Comparison of ENCODE assay signal across 21 cellular contexts in the genomic region with DNA sequence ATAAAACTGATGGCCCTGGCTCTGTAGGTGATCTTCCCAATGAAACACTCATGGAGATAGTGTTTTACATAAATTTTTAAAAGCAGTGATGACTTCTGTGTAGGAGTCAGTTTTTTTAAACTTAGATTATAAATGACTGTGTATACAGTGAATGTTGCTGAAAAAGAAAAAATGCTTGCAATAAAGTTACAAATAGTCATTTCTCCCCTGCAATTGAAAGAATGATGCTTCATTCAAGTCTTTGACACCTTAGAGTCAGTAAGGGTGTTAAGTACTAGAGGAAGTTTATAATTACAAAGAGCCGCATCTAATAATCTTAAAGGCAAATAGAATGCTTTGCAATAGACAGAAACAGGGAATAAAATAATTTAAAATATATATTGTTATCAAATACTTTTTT. TPM values are rescaled to one million over a fixed set of nuclear protein-coding genes. Genes with fewer than 3 reads are reported as not detected.
DNase-seq lines count a peak whose midpoint lies in the region; ATAC-seq and TF ChIP-seq lines count a peak whose summit lies in the region.
"Had no signal": no experiment of that assay in that cellular context is flagged by ENCODE, and none has a peak within 500 bp of the region (broad histone marks: within the 10 kb centered on the region; RNA-seq: fewer than 3 reads in every experiment).

No MANE protein-coding gene starts in this region.

- H3K9me3 Mint-ChIP-seq in memory B cell, result no peaks in the 10 kb centered on the region

- peaks cover 14% of the 10 kb centered on the region for H3K36me3 Mint-ChIP-seq in memory B cell

- H3K4me3 Mint-ChIP-seq in memory B cell, result no peak overlapping the region

- DNase-seq in activated CD4-positive, CD25-positive, alpha-beta regulatory T cell (lab: John Stamatoyannopoulos, UW), result no peak
- DNase-seq in memory B cell (ENCODE audit: low spot score in 2 of 2) (no peak), HEK293T (ENCODE audit: extremely low spot score) (no peak), AG20443 (ENCODE audit: low spot score) (no peak), cerebellum (ENCODE audit: low spot score) (no peak)
- DNase-seq: 8988T; BE2C; COR-L47; DMS79 treated with DMSO at 0.1 percent for 48 hours; erythroblast; GOT3; hippocampal formation; NCI-H1092; NCI-H2029; NCI-H82; retina; Right ventricle myocardium superior; stimulated activated CD4-positive, alpha-beta T cell treated with anti-CD3 and anti-CD28 coated beads, Interleukin-4, amount 100 ng/mL, for 1 hour had no signal

- ATAC-seq in activated CD4-positive, CD25-positive, alpha-beta regulatory T cell treated with anti-CD3 and anti-CD28 coated beads, Interleukin-2, amount 50 U/mL, for 24 hours, result peak; percentile 57 to 70
- peak; percentile 41 for ATAC-seq in GM18867 (IDR thresholded peaks at IDR 0.05; ENCODE audit: unreplicated experiment)
- ATAC-seq in HG03378 (IDR thresholded peaks at IDR 0.05; ENCODE audit: unreplicated experiment), result peak; percentile 22
- ATAC-seq in memory B cell (ENCODE audit: low read depth), result no peak

- H3K27ac Mint-ChIP-seq in memory B cell, result peak overlapping the region; percentile 82

- POLR2A ChIA-PET in HEK293T (lab: Yijun Ruan, JAX), result no interaction called here

- CTCF ChIA-PET in HEK293T (lab: Yijun Ruan, JAX), result no interaction called here

- H3K27me3 Mint-ChIP-seq in memory B cell, result no peaks in the 10 kb centered on the region

- H3K4me1 Mint-ChIP-seq in memory B cell, result peaks cover 38% of the 10 kb centered on the region

TF ChIP-seq in HEK293T, 16 proteins besides CTCF, POLR2A, EP300 and RAD21:
- TF ChIP-seq CTBP1 (IDR thresholded peaks at IDR 0.05; ENCODE audit: borderline replicate concordance) (no peak), L3MBTL2 (conservative IDR thresholded peaks at IDR 0.05) (no peak), FOXA1 (IDR thresholded peaks at IDR 0.05) (no peak), ARNT (IDR thresholded peaks at IDR 0.05) (no peak), BHLHE40 (IDR thresholded peaks at IDR 0.05; ENCODE audit: borderline replicate concordance) (no peak), PKNOX1 (IDR thresholded peaks at IDR 0.05) (no peak), TARDBP (IDR thresholded peaks at IDR 0.05) (no peak), ZNF384 (IDR thresholded peaks at IDR 0.05) (no peak), NFRKB (IDR thresholded peaks at IDR 0.05) (no peak), SP1 (IDR thresholded peaks at IDR 0.05) (no peak)

RNA-seq across cellular contexts. Expression of gene ZNF292, which starts 27.6 kb away (rescaled TPM):
- total RNA-seq in cerebellum, result 146 TPM
